ENCODE assay signal across 8 cellular contexts in the genomic region with DNA sequence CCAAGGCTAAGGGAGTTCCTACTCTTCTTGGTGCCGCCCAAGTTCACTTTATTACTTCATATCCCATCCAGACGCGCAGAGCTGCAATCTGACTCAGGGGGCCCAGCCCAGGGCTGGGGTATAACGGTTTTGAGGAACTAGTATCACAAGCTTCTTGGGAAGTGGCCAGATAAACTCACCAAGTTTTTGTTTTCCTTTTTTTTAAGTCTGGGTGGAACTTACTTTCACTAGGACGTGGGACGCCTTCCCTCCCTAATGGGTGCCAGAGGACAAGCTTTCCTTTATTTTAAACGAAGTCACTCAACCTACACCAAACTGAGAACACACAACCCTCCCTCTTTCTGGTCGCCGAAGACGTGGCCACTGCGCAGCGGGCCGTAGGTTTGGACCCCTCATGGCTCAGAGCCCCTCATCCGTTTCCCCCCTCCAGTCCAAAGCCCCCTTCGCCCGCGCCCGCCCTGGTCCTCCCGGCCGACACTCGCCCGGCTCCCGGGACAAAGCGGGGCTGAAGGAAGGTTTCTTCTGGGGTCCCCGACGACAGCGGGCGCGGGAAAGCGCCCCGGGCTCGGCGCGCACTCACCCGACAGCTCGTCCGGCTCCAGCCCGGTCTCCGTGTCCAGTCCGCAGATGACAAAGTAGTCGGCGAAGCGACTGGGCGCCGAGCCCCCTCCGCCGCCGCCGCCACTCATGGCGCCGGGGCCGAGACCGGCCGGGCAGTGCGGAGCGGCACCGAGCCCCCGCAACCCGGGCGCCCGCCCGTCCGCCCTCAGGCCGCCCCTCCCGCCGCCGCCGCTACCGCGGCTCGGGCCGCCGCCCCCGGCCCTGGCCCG. TPM values are rescaled to one million over a fixed set of nuclear protein-coding genes. Genes with fewer than 3 reads are reported as not detected.
A peak's percentile ranks its signal among the peaks of the same experiment; 100 is the strongest.
DNase-seq lines count a peak whose midpoint lies in the region; ATAC-seq, FAIRE-seq and TF ChIP-seq lines count a peak whose summit lies in the region.

No MANE protein-coding gene starts in this region.

- H3K4me2 ChIP-seq in A549, result peak overlapping the region; percentile 73

- H3K4me1 ChIP-seq in A549, result peaks cover 32% of the 10 kb centered on the region

- DNase-seq in A549 (ENCODE audit: low read depth in 1 of 2, low spot score in 1 of 2) (peak; percentile 39 to 47), SIG-M5 (lab: John Stamatoyannopoulos, UW) (peak; percentile 84), left ventricle myocardium superior (peak; percentile 69), pons (ENCODE audit: low spot score) (peak; percentile 91), COR-L47 (lab: John Stamatoyannopoulos, UW) (no peak)

- POLR2A ChIA-PET in A549 (lab: Yijun Ruan, JAX), result interaction anchor here (1.2 to 1.6 kb wide), 3 partner anchors 10 to 196 kb away, joined by 3 to 10 read pairs (median 7); partner anchors contain the start of genes IPO7 and ZNF143

- no peak for TF ChIP-seq CTCF in A549 (IDR thresholded peaks at IDR 0.05)

- peak overlapping the region; percentile 76 for H3K4me3 ChIP-seq in A549

- peak overlapping the region; percentile 91 to 96 for H3K27ac ChIP-seq in A549
- H3K27ac ChIP-seq in angular gyrus (ENCODE audit: low read depth, low read length), result peak overlapping the region; percentile 84

- ATAC-seq in A549 (peak; percentile 57 to 63), GM18505 (IDR thresholded peaks at IDR 0.05; ENCODE audit: unreplicated experiment) (peak; percentile 16), HG03135 (IDR thresholded peaks at IDR 0.05; ENCODE audit: unreplicated experiment) (peak; percentile 19), left ventricle myocardium superior (peak; percentile 71)

- intact Hi-C loops in left ventricle myocardium superior (cut with micrococcal nuclease), result no loop called here

- no peak for TF ChIP-seq EP300 in A549 (IDR thresholded peaks at IDR 0.05)

- WGBS in A549 (ENCODE audit: missing lambda C conversion rate), result 2% methylated on average over 43 of the region's 75 CpGs

- FAIRE-seq in A549 (lab: Jason Lieb, UNC), result no peak

- CTCF ChIA-PET in A549 (lab: Yijun Ruan, JAX), result interaction anchor here (0.9 to 1.8 kb wide), 4 partner anchors 11 to 242 kb away, joined by 3 to 5 read pairs (median 4); no protein-coding TSS in a partner anchor

- H3K9me3 ChIP-seq in A549, result no peaks in the 10 kb centered on the region

- TF ChIP-seq RAD21 in A549 (conservative IDR thresholded peaks at IDR 0.05 in 1 of 2, IDR thresholded peaks at IDR 0.05 in 1 of 2), result no peak

- TF ChIP-seq POLR2A in A549 (IDR thresholded peaks at IDR 0.05; ENCODE audit: low read length), result no peak
- no peak for TF ChIP-seq POLR2A in GM18505 (IDR thresholded peaks at IDR 0.05; ENCODE audit: borderline replicate concordance, extremely low read depth, insufficient read depth, insufficient read length)

TF ChIP-seq in A549, 52 proteins besides CTCF, POLR2A, EP300 and RAD21:
- TF ChIP-seq JUN (IDR thresholded peaks at IDR 0.05) (no peak), RFX5 (IDR thresholded peaks at IDR 0.05) (no peak), CHD4 (IDR thresholded peaks at IDR 0.05; ENCODE audit: borderline replicate concordance) (no peak), FOSL2 (IDR thresholded peaks at IDR 0.05) (no peak), FOSL2 (CRISPR knock-in tag; IDR thresholded peaks at IDR 0.05) (no peak), MYC (IDR thresholded peaks at IDR 0.05; ENCODE audit: borderline replicate concordance, low read length) (no peak), CBX8 (IDR thresholded peaks at IDR 0.05) (no peak), KDM1A (IDR thresholded peaks at IDR 0.05; ENCODE audit: low read depth) (no peak), POLR2AphosphoS2 (conservative IDR thresholded peaks at IDR 0.05; ENCODE audit: low read length) (no peak), RCOR1 (IDR thresholded peaks at IDR 0.05; ENCODE audit: low read depth, low read length) (no peak), KDM5A (IDR thresholded peaks at IDR 0.05) (no peak), EHF (CRISPR knock-in tag; IDR thresholded peaks at IDR 0.05) (no peak), CEBPB (IDR thresholded peaks at IDR 0.05) (no peak; a peak in 1 of 4 replicates), SMC3 (IDR thresholded peaks at IDR 0.05) (no peak)
- TF ChIP-seq, protein P1, sequence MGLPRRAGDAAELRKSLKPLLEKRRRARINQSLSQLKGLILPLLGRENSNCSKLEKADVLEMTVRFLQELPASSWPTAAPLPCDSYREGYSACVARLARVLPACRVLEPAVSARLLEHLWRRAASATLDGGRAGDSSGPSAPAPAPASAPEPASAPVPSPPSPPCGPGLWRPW (IDR thresholded peaks at IDR 0.05), result no peak

RNA-seq across cellular contexts. Expression of gene DENND5A, which starts 0.6 kb away (rescaled TPM):
- polyA plus RNA-seq in A549 (2011; rRNA removed), result 88.7 and 120 TPM in 2 replicates
- 93.3 and 114 TPM in 2 replicates for polyA plus RNA-seq in A549 (2012; cell fraction: cytosol; rRNA removed)
- 79.9 and 89.7 TPM in 2 replicates for polyA plus RNA-seq in A549 (2012; cell fraction: nucleus; rRNA removed)
- 35.7 to 41.5 TPM (median 36.6 TPM) in 3 replicates for polyA plus RNA-seq in A549 (2017; fragmentation: RNase III; extraction: RNeasy Plus Mini Kit Qiagen cat#74134 plus additional on column Dnase treatment)
- 241 and 328 TPM in 2 replicates for polyA minus RNA-seq in A549 (2011; rRNA and poly(A)+ RNA removed)
- 121 TPM for total RNA-seq in left ventricle myocardium superior

RNA-seq across cellular contexts. Expression of gene TMEM41B, which starts 49.8 kb away (rescaled TPM):
- polyA plus RNA-seq in A549 (2011; rRNA removed) (57.7 and 71.4 TPM in 2 replicates), A549 (2017; fragmentation: RNase III; extraction: RNeasy Plus Mini Kit Qiagen cat#74134 plus additional on column Dnase treatment) (38.6 to 51.6 TPM (median 47.0 TPM) in 3 replicates)
- polyA plus RNA-seq in A549 (2012; cell fraction: cytosol; rRNA removed), result 30.9 and 40.0 TPM in 2 replicates
- polyA plus RNA-seq in A549 (2012; cell fraction: nucleus; rRNA removed), result 43.4 and 51.2 TPM in 2 replicates
- polyA minus RNA-seq in A549 (2011; rRNA and poly(A)+ RNA removed), result 23.1 and 25.4 TPM in 2 replicates
- total RNA-seq in left ventricle myocardium superior, result 25.5 TPM

Comparison
In these comparisons a context has a peak if more than half of its experiments do, and no peak if none do; other contexts are left out.
1. ATAC-seq: peak in every context shown above with its lines; median percentile 71 in left ventricle myocardium superior; 60 in A549; 19 in HG03135; 16 in GM18505.